Comparison of ENCODE assay signal across 17 cellular contexts in the genomic region with DNA sequence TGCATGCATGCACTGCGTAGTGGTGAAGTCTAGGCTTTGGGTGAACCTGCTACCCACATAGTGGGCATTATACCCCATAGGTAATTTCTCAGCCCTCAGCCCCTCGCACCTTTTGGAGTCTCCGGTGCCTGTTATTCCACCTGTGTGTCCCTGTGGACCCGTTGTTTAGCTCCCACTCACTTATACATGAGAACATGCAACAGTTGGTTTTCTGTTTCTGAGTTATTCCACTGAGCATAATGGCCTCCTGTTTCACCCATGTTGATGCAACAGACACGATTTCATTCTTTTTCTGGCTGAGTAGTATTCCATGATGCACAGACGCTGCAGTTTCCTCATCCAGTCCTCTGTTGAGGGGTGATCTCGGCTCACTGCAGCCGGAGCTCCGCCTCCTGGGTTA.
A peak's percentile ranks its signal among the peaks of the same experiment; 100 is the strongest.
DNase-seq lines count a peak whose midpoint lies in the region; ATAC-seq and TF ChIP-seq lines count a peak whose summit lies in the region.
"Had no signal": no experiment of that assay in that cellular context is flagged by ENCODE, and none has a peak within 500 bp of the region (broad histone marks: within the 10 kb centered on the region; RNA-seq: fewer than 3 reads in every experiment).

No MANE protein-coding gene starts in this region.

- peaks cover 63% of the 10 kb centered on the region for H3K4me1 Mint-ChIP-seq in T-helper 2 cell treated with Interferon-gamma antibody and Interleukin-4, amounts not matched to agents 5 μg/mL and 100 μg/mL, for 36 hours (ENCODE audit: low read depth)
- H3K4me1 Mint-ChIP-seq in CD4-positive, CD25-positive, alpha-beta regulatory T cell: peaks cover 18 to 65% (median 32%) of the 10 kb centered on the region in 4 donors
- peaks cover 49% of the 10 kb centered on the region for H3K4me1 Mint-ChIP-seq in activated CD4-positive, alpha-beta memory T cell treated with anti-CD3 and anti-CD28 coated beads for 36 hours (ENCODE audit: low read depth)

- POLR2A ChIA-PET in activated CD4-positive, alpha-beta memory T cell treated with anti-CD3 and anti-CD28 coated beads for 36 hours (lab: Charles Lee): interaction anchor here (1.3 kb wide), 1 partner anchor 41 kb away, joined by 3 read pairs; no protein-coding TSS in a partner anchor

- no peaks in the 10 kb centered on the region for H3K9me3 ChIP-seq in CD4-positive, CD25-positive, alpha-beta regulatory T cell (ENCODE audit: control insufficient read depth in 2 of 2, low read length in 2 of 2)
- no peaks in the 10 kb centered on the region for H3K9me3 ChIP-seq in left ventricle myocardium inferior (replicated peaks)

- DNase-seq in T-helper 2 cell treated with Interferon-gamma antibody and Interleukin-4, amounts not matched to agents 5 μg/mL and 100 μg/mL, for 36 hours (ENCODE audit: low spot score): no peak
- DNase-seq in T-helper 2 cell (no peak), foreskin keratinocyte (no peak), medulla oblongata (ENCODE audit: extremely low spot score) (no peak), left ventricle myocardium inferior (no peak)
- no peak for DNase-seq in CD4-positive, CD25-positive, alpha-beta regulatory T cell
- no peak for DNase-seq in activated CD4-positive, alpha-beta memory T cell treated with anti-CD3 and anti-CD28 coated beads for 36 hours
- no peak for DNase-seq in stimulated activated naive CD8-positive, alpha-beta T cell treated with anti-CD3 and anti-CD28 coated beads, Interleukin-15, Interleukin-2, amounts not matched to agents 100 U/mL and 50 U/mL, for 24 hours
- DNase-seq: 8988T, H7, Karpas-422, MM.1S, NCI-H1105, NCI-H446 treated with DMSO at 0.1 percent for 48 hours, NCI-H774, PC-9 had no signal

- CTCF ChIA-PET in activated CD4-positive, alpha-beta memory T cell treated with anti-CD3 and anti-CD28 coated beads for 36 hours (lab: Charles Lee): no interaction called here

- H3K27ac Mint-ChIP-seq in T-helper 2 cell treated with Interferon-gamma antibody and Interleukin-4, amounts not matched to agents 5 μg/mL and 100 μg/mL, for 36 hours: peak overlapping the region; percentile 63
- peak overlapping the region; percentile 26 to 82 (median 75) for H3K27ac Mint-ChIP-seq in CD4-positive, CD25-positive, alpha-beta regulatory T cell
- peak overlapping the region; percentile 33 for H3K27ac Mint-ChIP-seq in activated CD4-positive, alpha-beta memory T cell treated with anti-CD3 and anti-CD28 coated beads for 36 hours

- no peaks in the 10 kb centered on the region for H3K27me3 Mint-ChIP-seq in T-helper 2 cell treated with Interferon-gamma antibody and Interleukin-4, amounts not matched to agents 5 μg/mL and 100 μg/mL, for 36 hours (ENCODE audit: low read depth)
- no peaks in the 10 kb centered on the region for H3K27me3 Mint-ChIP-seq in CD4-positive, CD25-positive, alpha-beta regulatory T cell
- no peaks in the 10 kb centered on the region for H3K27me3 Mint-ChIP-seq in activated CD4-positive, alpha-beta memory T cell treated with anti-CD3 and anti-CD28 coated beads for 36 hours

- H3K4me3 Mint-ChIP-seq in T-helper 2 cell treated with Interferon-gamma antibody and Interleukin-4, amounts not matched to agents 5 μg/mL and 100 μg/mL, for 36 hours: no peak overlapping the region
- H3K4me3 Mint-ChIP-seq in CD4-positive, CD25-positive, alpha-beta regulatory T cell: peak overlapping the region in 1 of 4 donors; percentile 15
- no peak overlapping the region for H3K4me3 Mint-ChIP-seq in activated CD4-positive, alpha-beta memory T cell treated with anti-CD3 and anti-CD28 coated beads for 36 hours

- H3K27me3 ChIP-seq in CD4-positive, CD25-positive, alpha-beta regulatory T cell (ENCODE audit: control insufficient read depth, insufficient read depth, low read length): no peaks in the 10 kb centered on the region
- no peaks in the 10 kb centered on the region for H3K27me3 ChIP-seq in foreskin keratinocyte
- no peaks in the 10 kb centered on the region for H3K27me3 ChIP-seq in left ventricle myocardium inferior (ENCODE audit: low read depth)
- H3K27me3 ChIP-seq: BLaER1 had no signal

- H3K4me3 ChIP-seq in CD4-positive, CD25-positive, alpha-beta regulatory T cell (ENCODE audit: low read depth, low read length): no peak overlapping the region
- H3K4me3 ChIP-seq in left ventricle myocardium inferior: no peak overlapping the region
- H3K4me3 ChIP-seq: BLaER1, PC-9 had no signal

- no peak for ATAC-seq in CD4-positive, CD25-positive, alpha-beta regulatory T cell (ENCODE audit: low read depth in 2 of 2)
- no peak for ATAC-seq in foreskin keratinocyte
- no peak for ATAC-seq in stimulated activated naive CD8-positive, alpha-beta T cell treated with anti-CD3 and anti-CD28 coated beads, Interleukin-15, Interleukin-2, amounts not matched to agents 100 U/mL and 50 U/mL, for 24 hours

- H3K36me3 ChIP-seq in CD4-positive, CD25-positive, alpha-beta regulatory T cell (ENCODE audit: control insufficient read depth, insufficient read depth, low read length): peaks cover under 1% of the 10 kb centered on the region
- H3K36me3 ChIP-seq in left ventricle myocardium inferior: peaks cover 27% of the 10 kb centered on the region

- H3K4me1 ChIP-seq in CD4-positive, CD25-positive, alpha-beta regulatory T cell (ENCODE audit: control insufficient read depth, insufficient read depth, low read length, poor library complexity, severe bottlenecking): peaks cover 32% of the 10 kb centered on the region
- peaks cover 6% of the 10 kb centered on the region for H3K4me1 ChIP-seq in foreskin keratinocyte
- H3K4me1 ChIP-seq in left ventricle myocardium inferior: no peaks in the 10 kb centered on the region

- H3K27ac ChIP-seq in CD4-positive, CD25-positive, alpha-beta regulatory T cell (ENCODE audit: insufficient read depth, low read length, poor library complexity, severe bottlenecking): no peak overlapping the region
- H3K27ac ChIP-seq in foreskin keratinocyte: peak overlapping the region; percentile 89
- no peak overlapping the region for H3K27ac ChIP-seq in left ventricle myocardium inferior (replicated peaks)
- H3K27ac ChIP-seq: BLaER1, PC-9 had no signal

- H3K9me3 Mint-ChIP-seq in T-helper 2 cell treated with Interferon-gamma antibody and Interleukin-4, amounts not matched to agents 5 μg/mL and 100 μg/mL, for 36 hours: peaks cover 5% of the 10 kb centered on the region
- no peaks in the 10 kb centered on the region for H3K9me3 Mint-ChIP-seq in CD4-positive, CD25-positive, alpha-beta regulatory T cell
- H3K9me3 Mint-ChIP-seq in activated CD4-positive, alpha-beta memory T cell treated with anti-CD3 and anti-CD28 coated beads for 36 hours: peaks cover 2% of the 10 kb centered on the region

- H3K36me3 Mint-ChIP-seq in T-helper 2 cell treated with Interferon-gamma antibody and Interleukin-4, amounts not matched to agents 5 μg/mL and 100 μg/mL, for 36 hours (ENCODE audit: low read depth): peaks cover 74% of the 10 kb centered on the region
- H3K36me3 Mint-ChIP-seq in CD4-positive, CD25-positive, alpha-beta regulatory T cell: peaks cover 6% of the 10 kb centered on the region
- H3K36me3 Mint-ChIP-seq in activated CD4-positive, alpha-beta memory T cell treated with anti-CD3 and anti-CD28 coated beads for 36 hours: peaks cover 17% of the 10 kb centered on the region

- intact Hi-C loops in activated CD4-positive, alpha-beta memory T cell treated with anti-CD3 and anti-CD28 coated beads for 36 hours (cut with micrococcal nuclease): loop anchor here (10.0 kb wide), 1 partner anchor 175 kb away; no protein-coding TSS in a partner anchor
- intact Hi-C loops in left ventricle myocardium inferior (cut with micrococcal nuclease): no loop called here

- TF ChIP-seq CTCF in foreskin keratinocyte (conservative IDR thresholded peaks at IDR 0.05): no peak
- TF ChIP-seq CTCF in left ventricle myocardium inferior (IDR thresholded peaks at IDR 0.05; ENCODE audit: borderline replicate concordance): no peak
